7 cellular contexts compared by ENCODE assay signal in genomic region chr2:26772064-26773001, GRCh38. TPM values are rescaled to one million over a fixed set of nuclear protein-coding genes. Genes with fewer than 3 reads are reported as not detected.
DNase-seq lines count a peak whose midpoint lies in the region; ATAC-seq and TF ChIP-seq lines count a peak whose summit lies in the region.

No MANE protein-coding gene starts in this region.

- no peaks in the 10 kb centered on the region for H3K27me3 Mint-ChIP-seq in endodermal cell (ENCODE audit: insufficient read depth)

- no peaks in the 10 kb centered on the region for H3K27me3 ChIP-seq in HUES64 (ENCODE audit: insufficient read depth, low read length)
- no peaks in the 10 kb centered on the region for H3K27me3 ChIP-seq in endodermal cell (ENCODE audit: control insufficient read depth, insufficient read depth, low read length, poor library complexity, severe bottlenecking)
- no peaks in the 10 kb centered on the region for H3K27me3 ChIP-seq in mucosa of stomach (ENCODE audit: control insufficient read depth, insufficient read depth, low read length)

- H3K4me3 ChIP-seq in HUES64 (ENCODE audit: low read length) (no peak overlapping the region), endodermal cell (ENCODE audit: low read length) (no peak overlapping the region), mucosa of stomach (ENCODE audit: low read length) (no peak overlapping the region)

- H3K27ac ChIP-seq in HUES64 (ENCODE audit: low read depth, low read length) = no peak overlapping the region
- peak overlapping the region; percentile 97 for H3K27ac ChIP-seq in RWPE1
- no peak overlapping the region for H3K27ac ChIP-seq in endodermal cell (ENCODE audit: low read depth, low read length)

- CTCF ChIA-PET in RWPE1 (lab: Yijun Ruan, JAX) = interaction anchor here (0.7 to 1.2 kb wide), 2 partner anchors 26 to 333 kb away, joined by 3 to 4 read pairs; no protein-coding TSS in a partner anchor

- POLR2A ChIA-PET in RWPE1 (lab: Yijun Ruan, JAX; ENCODE audit: low non-redundant PET) = interaction anchor here (0.7 kb wide), 2 partner anchors 11 to 27 kb away, joined by 4 to 6 read pairs; no protein-coding TSS in a partner anchor

- peaks cover 32% of the 10 kb centered on the region for H3K36me3 ChIP-seq in HUES64 (ENCODE audit: insufficient read depth, low read length)
- H3K36me3 ChIP-seq in endodermal cell (ENCODE audit: control insufficient read depth, insufficient read depth, low read length) = peaks cover 22% of the 10 kb centered on the region
- peaks cover 23% of the 10 kb centered on the region for H3K36me3 ChIP-seq in mucosa of stomach (ENCODE audit: control insufficient read depth, insufficient read depth, low read length)

- no peak overlapping the region for H3K4me3 Mint-ChIP-seq in endodermal cell

- 93% methylated on average over 13 of the region's 13 CpGs for WGBS in HUES64
- 92 to 93% methylated on average over 10 to 13 of the region's 13 CpGs for WGBS in endodermal cell (ENCODE audit: insufficient coverage in 1 of 2, insufficient read length in 1 of 2), 2 experiments

- peaks cover 19% of the 10 kb centered on the region for H3K36me3 Mint-ChIP-seq in endodermal cell (ENCODE audit: low read depth)

- H3K9ac ChIP-seq in HUES64 (ENCODE audit: low read depth, low read length) (peak overlapping the region; percentile 31; the same call in 1 of the 2 replicates), endodermal cell (ENCODE audit: extremely low read depth, low read length, poor library complexity, severe bottlenecking) (no peak overlapping the region), mucosa of stomach (ENCODE audit: low read length) (peak overlapping the region; percentile 14)

- H3K4me1 ChIP-seq in HUES64 (ENCODE audit: insufficient read depth, low read length) = peaks cover 9% of the 10 kb centered on the region; the same call in 1 of the 2 replicates
- H3K4me1 ChIP-seq in endodermal cell (ENCODE audit: control insufficient read depth, insufficient read depth, low read length) = no peaks in the 10 kb centered on the region
- H3K4me1 ChIP-seq in mucosa of stomach (ENCODE audit: control insufficient read depth, insufficient read depth, low read length) = peaks cover 55% of the 10 kb centered on the region

- H3K4me1 Mint-ChIP-seq in endodermal cell = peaks cover 7% of the 10 kb centered on the region

- peak overlapping the region; percentile 18 for H3K27ac Mint-ChIP-seq in endodermal cell

- DNase-seq in RWPE1 (ENCODE audit: low spot score) (no peak), endodermal cell (no peak), HT-29 (ENCODE audit: low spot score) (no peak), NCI-H1092 treated with DMSO at 0.1 percent for 48 hours (lab: John Stamatoyannopoulos, UW) (no peak)

- TF ChIP-seq CTCF in RWPE1 (conservative IDR thresholded peaks at IDR 0.05; ENCODE audit: low read depth) (no peak), endodermal cell (conservative IDR thresholded peaks at IDR 0.05) (no peak)

- no peak for ATAC-seq in GM21528 (IDR thresholded peaks at IDR 0.05; ENCODE audit: low FRiP score, unreplicated experiment)

- H3K9me3 Mint-ChIP-seq in endodermal cell = no peaks in the 10 kb centered on the region

- H3K9me3 ChIP-seq in HUES64 (ENCODE audit: insufficient read depth, low read depth, low read length) (no peaks in the 10 kb centered on the region), endodermal cell (ENCODE audit: control insufficient read depth, low read length) (no peaks in the 10 kb centered on the region), mucosa of stomach (ENCODE audit: control insufficient read depth, low read length) (no peaks in the 10 kb centered on the region)

RNA-seq across cellular contexts. Expression of gene SLC35F6, which starts 8.2 kb away (rescaled TPM):
- polyA plus RNA-seq in HUES64 (2013, experiment 1 of 2) = 9.9 TPM
- polyA plus RNA-seq in HUES64 (2013, experiment 2 of 2) = 10.7 TPM
- 10 to 100 TPM; 23.3 to 24.8 TPM for total RNA-seq in endodermal cell
- 13.4 TPM for polyA plus RNA-seq in endodermal cell (2013, experiment 1 of 2)
- polyA plus RNA-seq in endodermal cell (2013, experiment 2 of 2) = 12.8 TPM
- total RNA-seq in HT-29 (2014; rRNA removed; shearing (Covaris generic)) = 24.3 and 27.5 TPM in 2 replicates

RNA-seq across cellular contexts. Expression of gene CENPA, which starts 13.5 kb away (rescaled TPM):
- polyA plus RNA-seq in HUES64 (2013, experiment 1 of 2) = 16.8 TPM
- 23.5 TPM for polyA plus RNA-seq in HUES64 (2013, experiment 2 of 2)
- 10 to 100 TPM; 21.5 to 38.3 TPM for total RNA-seq in endodermal cell
- polyA plus RNA-seq in endodermal cell (2013, experiment 1 of 2) = 38.5 TPM
- polyA plus RNA-seq in endodermal cell (2013, experiment 2 of 2) = 41.6 TPM
- total RNA-seq in HT-29 (2014; rRNA removed; shearing (Covaris generic)) = 18.3 and 26.9 TPM in 2 replicates
